Comparison of ENCODE assay signal across 28 cellular contexts in genomic region chr5:45189042-45189441, GRCh38.
"Had no signal": no experiment of that assay in that cellular context is flagged by ENCODE, and none has a peak within 500 bp of the region (broad histone marks: within the 10 kb centered on the region; RNA-seq: fewer than 3 reads in every experiment).

No MANE protein-coding gene starts in this region.

- H3K36me3 Mint-ChIP-seq: mesothelial cell of epicardium; naive B cell; naive thymus-derived CD8-positive, alpha-beta T cell had no signal

- ATAC-seq: effector memory CD8-positive, alpha-beta T cell; esophagus mucosa; gastrocnemius medialis; heart right ventricle; left cardiac atrium; left lung; left ventricle myocardium superior; lower lobe of right lung; mucosa of descending colon; naive thymus-derived CD8-positive, alpha-beta T cell had no signal

- H3K4me1 Mint-ChIP-seq: mesothelial cell of epicardium; naive B cell; naive thymus-derived CD8-positive, alpha-beta T cell had no signal

- H3K36me3 ChIP-seq: esophagus squamous epithelium, gastrocnemius medialis, heart right ventricle, left lung, lower lobe of right lung had no signal

- H3K27me3 ChIP-seq: esophagus squamous epithelium, gastrocnemius medialis, heart right ventricle, left lung had no signal

- H3K4me3 ChIP-seq: esophagus squamous epithelium, gastrocnemius medialis, heart right ventricle, left lung, lower lobe of right lung, mucosa of descending colon had no signal

- FAIRE-seq: endometrium, islet of Langerhans, keratinocyte had no signal

- H3K27ac ChIP-seq: epithelial cell of prostate, esophagus squamous epithelium, gastrocnemius medialis, heart right ventricle, left lung, lower lobe of right lung had no signal

- H3K4me1 ChIP-seq: esophagus squamous epithelium, gastrocnemius medialis, left lung, lower lobe of right lung had no signal

- H3K9me3 ChIP-seq: esophagus squamous epithelium, gastrocnemius medialis, heart right ventricle, left lung, lower lobe of right lung, mucosa of descending colon had no signal

- H3K27ac Mint-ChIP-seq: dendritic cell treated with granulocyte-macrophage colony-stimulating factor and Interleukin-4, amounts not matched to agents 40 ng/mL and 50 ng/mL, for 4 days; effector memory CD8-positive, alpha-beta T cell; endodermal cell; mesothelial cell of epicardium; naive B cell; naive thymus-derived CD8-positive, alpha-beta T cell had no signal

- H3K4me3 Mint-ChIP-seq: dendritic cell treated with granulocyte-macrophage colony-stimulating factor and Interleukin-4, amounts not matched to agents 40 ng/mL and 50 ng/mL, for 4 days; effector memory CD8-positive, alpha-beta T cell; endodermal cell; mesothelial cell of epicardium; naive B cell; naive thymus-derived CD8-positive, alpha-beta T cell had no signal

- H3K9me3 Mint-ChIP-seq: endodermal cell, mesothelial cell of epicardium had no signal

- H3K27me3 Mint-ChIP-seq: dendritic cell treated with granulocyte-macrophage colony-stimulating factor and Interleukin-4, amounts not matched to agents 40 ng/mL and 50 ng/mL, for 4 days; effector memory CD8-positive, alpha-beta T cell; naive B cell; naive thymus-derived CD8-positive, alpha-beta T cell had no signal

- DNase-seq: cortex of kidney; effector CD8-positive, alpha-beta T cell; effector memory CD8-positive, alpha-beta T cell; endodermal cell; erythroblast; esophagus squamous epithelium; foreskin fibroblast; foreskin melanocyte; gastrocnemius medialis; glutamatergic neuron; head of caudate nucleus; heart right ventricle; hippocampal formation; left cardiac atrium; left lung; left ventricle myocardium superior; lower lobe of right lung; mesenchymal stem cell; mucosa of descending colon; naive B cell; naive thymus-derived CD8-positive, alpha-beta T cell had no signal
